26 cellular contexts compared by ENCODE assay signal in genomic region chr5:159897786-159898393, GRCh38. TPM values are rescaled to one million over a fixed set of nuclear protein-coding genes. Genes with fewer than 3 reads are reported as not detected.
DNase-seq lines count a peak whose midpoint lies in the region; ATAC-seq and TF ChIP-seq lines count a peak whose summit lies in the region.
"Had no signal": no experiment of that assay in that cellular context is flagged by ENCODE, and none has a peak within 500 bp of the region (broad histone marks: within the 10 kb centered on the region; RNA-seq: fewer than 3 reads in every experiment).

No MANE protein-coding gene starts in this region.

- H3K4me2 ChIP-seq in trophoblast cell (ENCODE audit: low read length), result no peak overlapping the region
- H3K4me2 ChIP-seq in smooth muscle cell, result no peak overlapping the region
- H3K4me2 ChIP-seq: PC-9 had no signal

- TF ChIP-seq CTCF in heart right ventricle (IDR thresholded peaks at IDR 0.05) (no peak), smooth muscle cell (IDR thresholded peaks at IDR 0.05; ENCODE audit: borderline replicate concordance, insufficient read depth, poor library complexity, severe bottlenecking) (no peak)

- peak overlapping the region; percentile 88 for H2AK5ac ChIP-seq in trophoblast cell (ENCODE audit: low read length)

- H3K27me3 ChIP-seq in heart right ventricle (peaks cover 0 to 4% (median 0%) of the 10 kb centered on the region in 7 donors), trophoblast cell (ENCODE audit: insufficient read depth, low read length) (no peaks in the 10 kb centered on the region), smooth muscle cell (ENCODE audit: low read depth) (no peaks in the 10 kb centered on the region)
- H3K27me3 ChIP-seq: gastrocnemius medialis, pancreas, right lobe of liver had no signal

- 51 to 60% methylated on average over 6 of the region's 6 CpGs for WGBS in heart right ventricle, 2 donors
- no CpG with 5 or more reads among the region's 6 CpGs for WGBS in trophoblast cell (ENCODE audit: extremely low coverage, insufficient coverage, insufficient read length)
- 82% methylated on average over 6 of the region's 6 CpGs for WGBS in smooth muscle cell (ENCODE audit: low lambda C conversion rate)

- H3K36me3 ChIP-seq in heart right ventricle (no peaks in the 10 kb centered on the region), trophoblast cell (ENCODE audit: control insufficient read depth in 1 of 2, insufficient read depth in 2 of 2, low read length in 2 of 2) (no peaks in the 10 kb centered on the region), smooth muscle cell (ENCODE audit: low read depth) (no peaks in the 10 kb centered on the region)
- H3K36me3 ChIP-seq: esophagus muscularis mucosa, gastrocnemius medialis, pancreas, right lobe of liver had no signal

- peak; percentile 74 for DNase-seq in H4 (ENCODE audit: low spot score)
- DNase-seq in NCI-H69 (lab: John Stamatoyannopoulos, UW), result peak; percentile 24
- DNase-seq in heart right ventricle, result peak in 1 of 2 donors; percentile 30
- no peak for DNase-seq in trophoblast cell
- no peak for DNase-seq in Ammon's horn (ENCODE audit: low spot score)
- no peak for DNase-seq in smooth muscle cell (lab: John Stamatoyannopoulos, UW; ENCODE audit: unreplicated experiment)
- DNase-seq in activated naive CD4-positive, alpha-beta T cell treated with Interleukin-2 at 50 U/mL for 16 hours, result no peak
- DNase-seq: activated naive CD8-positive, alpha-beta T cell treated with anti-CD3 and anti-CD28 coated beads, Interleukin-2, amount 50 U/mL, for 24 hours; CD8-positive, alpha-beta memory T cell; DMS79; effector memory CD4-positive, alpha-beta T cell; gastrocnemius medialis; KG1; kidney; mesendoderm; naive thymus-derived CD8-positive, alpha-beta T cell; NCI-H1694 treated with DMSO at 0.1 percent for 48 hours; NCI-H2227 treated with DMSO at 0.1 percent for 48 hours; pancreas; PC-9 had no signal

- peak overlapping the region; percentile 23 for H2BK120ac ChIP-seq in trophoblast cell (ENCODE audit: insufficient read depth, low read length, poor library complexity)

- ATAC-seq in heart right ventricle, result peak; percentile 51 to 95 (median 70)
- ATAC-seq: activated naive CD8-positive, alpha-beta T cell treated with anti-CD3 and anti-CD28 coated beads, Interleukin-2, amount 50 U/mL, for 24 hours; gastrocnemius medialis; GM12878; naive thymus-derived CD8-positive, alpha-beta T cell; pancreas had no signal

- H3K23ac ChIP-seq in trophoblast cell (ENCODE audit: low read length), result no peak overlapping the region

- intact Hi-C loops in heart right ventricle (cut with DNase I), result no loop called here

- no peaks in the 10 kb centered on the region for H3F3A ChIP-seq in smooth muscle cell (ENCODE audit: low read depth)

- peak overlapping the region; percentile 86 for H2BK12ac ChIP-seq in trophoblast cell (ENCODE audit: low read length)

- H2AFZ ChIP-seq in trophoblast cell (ENCODE audit: insufficient read depth, low read length, poor library complexity) (no peak overlapping the region), smooth muscle cell (ENCODE audit: low read depth) (no peak overlapping the region)
- H2AFZ ChIP-seq: PC-9 had no signal

- H3K4me1 ChIP-seq in heart right ventricle (peaks cover 0 to 8% (median 0%) of the 10 kb centered on the region in 9 donors), trophoblast cell (ENCODE audit: control insufficient read depth in 1 of 2, insufficient read depth in 2 of 2, low read length in 2 of 2) (peaks cover 12 to 24% of the 10 kb centered on the region in 2 experiments), smooth muscle cell (ENCODE audit: low read depth) (peaks cover 16% of the 10 kb centered on the region)
- H3K4me1 ChIP-seq: gastrocnemius medialis, pancreas had no signal

- no peak overlapping the region for H3K4ac ChIP-seq in trophoblast cell (ENCODE audit: low read depth, low read length)

- H3K14ac ChIP-seq in trophoblast cell (ENCODE audit: low read length), result peak overlapping the region; percentile 47

- H3K4me3 ChIP-seq in heart right ventricle, result no peak overlapping the region
- H3K4me3 ChIP-seq in trophoblast cell (ENCODE audit: low read depth, low read length), result no peak overlapping the region
- H3K4me3 ChIP-seq in smooth muscle cell, result no peak overlapping the region
- H3K4me3 ChIP-seq: esophagus muscularis mucosa, gastrocnemius medialis, GM12878, pancreas, PC-9, right lobe of liver had no signal

- no peak overlapping the region for H3K18ac ChIP-seq in trophoblast cell (ENCODE audit: low read length)

- H3K9me3 ChIP-seq in heart right ventricle, result no peaks in the 10 kb centered on the region
- H3K9me3 ChIP-seq in trophoblast cell (ENCODE audit: insufficient read depth, low read depth, low read length), result no peaks in the 10 kb centered on the region
- no peaks in the 10 kb centered on the region for H3K9me3 ChIP-seq in smooth muscle cell (replicated peaks; ENCODE audit: low read depth)
- H3K9me3 ChIP-seq: esophagus muscularis mucosa, gastrocnemius medialis, pancreas, right lobe of liver had no signal

- H2BK5ac ChIP-seq in trophoblast cell (ENCODE audit: low read depth, low read length, poor library complexity), result no peak overlapping the region

- no peak overlapping the region for H4K8ac ChIP-seq in trophoblast cell (ENCODE audit: low read depth, low read length)

- H4K20me1 ChIP-seq in smooth muscle cell (ENCODE audit: low read depth), result no peaks in the 10 kb centered on the region

- H3K27ac ChIP-seq in heart right ventricle, result peak overlapping the region in 3 of 10 donors; percentile 4 to 19 (median 18)
- no peak overlapping the region for H3K27ac ChIP-seq in trophoblast cell (ENCODE audit: low read depth, low read length)
- no peak overlapping the region for H3K27ac ChIP-seq in smooth muscle cell (ENCODE audit: low read depth)
- H3K27ac ChIP-seq: esophagus muscularis mucosa, gastrocnemius medialis, pancreas, PC-9, right lobe of liver had no signal

- peak overlapping the region; percentile 70 for H4K91ac ChIP-seq in trophoblast cell (ENCODE audit: low read depth, low read length)

- H3K79me2 ChIP-seq in trophoblast cell (ENCODE audit: control insufficient read depth, insufficient read depth, low read length, poor library complexity) (no peaks in the 10 kb centered on the region), smooth muscle cell (ENCODE audit: low read depth) (no peaks in the 10 kb centered on the region)

- H3K79me1 ChIP-seq in trophoblast cell (ENCODE audit: low read length), result peaks cover 24% of the 10 kb centered on the region

- H3K9ac ChIP-seq in trophoblast cell (ENCODE audit: low read length) (no peak overlapping the region), smooth muscle cell (ENCODE audit: low read depth) (no peak overlapping the region)

- no peak overlapping the region for H4K12ac ChIP-seq in trophoblast cell (ENCODE audit: low read depth, low read length)

RNA-seq across cellular contexts. Expression of gene ADRA1B, which starts 18.4 kb away (rescaled TPM):
- not detected in 2 replicates for total RNA-seq in H4 (2014; rRNA removed; shearing (Covaris generic))
- total RNA-seq in heart right ventricle (1 to 10 TPM in 9 of 10 donors, under 1 TPM in 1; 0.77 to 4.1 (median 1.8) TPM), smooth muscle cell (0.09 and 0.36 TPM in 2 replicates)
- polyA plus RNA-seq in heart right ventricle (1 to 10 TPM in 1 of 2 donors, under 1 TPM in 1; 0.44 to 2.5 TPM), smooth muscle cell (0.34 and 1.2 TPM in 2 replicates)
- 4.2 and 4.4 TPM in 2 replicates for polyA plus RNA-seq in trophoblast cell (2013)
- total RNA-seq: CD8-positive, alpha-beta memory T cell; GM12878; HT-29; naive thymus-derived CD8-positive, alpha-beta T cell; SK-MEL-5; T-helper 2 cell treated with Interferon-gamma antibody and Interleukin-4, amounts not matched to agents 100 ng/mL and 5 ng/mL, for 36 hours had no signal
- polyA plus RNA-seq: CD8-positive, alpha-beta memory T cell; naive thymus-derived CD8-positive, alpha-beta T cell had no signal

Comparison
In these comparisons a context has a peak if more than half of its experiments do, and no peak if none do; other contexts are left out.
1. DNase-seq: peak in H4 (single experiment) and NCI-H69 (single experiment); none in trophoblast cell (0 of 2), Ammon's horn (single experiment), smooth muscle cell (single experiment) and activated naive CD4-positive, alpha-beta T cell treated with Interleukin-2 at 50 U/mL for 16 hours (single experiment).